Comparison of ENCODE assay signal across 7 cellular contexts in genomic region chr1:94925561-94926364, GRCh38. TPM values are rescaled to one million over a fixed set of nuclear protein-coding genes. Genes with fewer than 3 reads are reported as not detected.
DNase-seq lines count a peak whose midpoint lies in the region; ATAC-seq and TF ChIP-seq lines count a peak whose summit lies in the region.

No MANE protein-coding gene starts in this region.

- intact Hi-C loops in left ventricle myocardium superior (cut with micrococcal nuclease) = no loop called here

- no peak for TF ChIP-seq CTCF in GM12865 (IDR thresholded peaks at IDR 0.05; ENCODE audit: insufficient read depth, low read depth, low read length, missing control alignments)
- peak; percentile 25 for TF ChIP-seq CTCF in astrocyte of the cerebellum (IDR thresholded peaks at IDR 0.05; ENCODE audit: low read depth, low read length, missing control alignments)
- no peak for TF ChIP-seq CTCF in osteocyte (IDR thresholded peaks at IDR 0.05)

- DNase-seq in GM12865 (ENCODE audit: low read depth) (peak; percentile 18), NCI-H526 treated with DMSO at 0.1 percent for 48 hours (lab: John Stamatoyannopoulos, UW) (peak; percentile 81), astrocyte of the cerebellum (ENCODE audit: low read depth) (peak; percentile 98), left ventricle myocardium superior (peak; percentile 71), osteocyte (ENCODE audit: extremely low spot score, unreplicated experiment) (peak; percentile 87), GF-D8 (lab: John Stamatoyannopoulos, UW) (no peak)

- peaks cover 11% of the 10 kb centered on the region for H3K36me3 Mint-ChIP-seq in osteocyte (ENCODE audit: unreplicated experiment)

- H3K4me3 ChIP-seq in GM12865 (ENCODE audit: low read depth, low read length) (no peak overlapping the region; the same call in 1 of the 2 replicates), astrocyte of the cerebellum (ENCODE audit: low read depth, low read length) (peak overlapping the region; percentile 96)

- ATAC-seq in HG03066 (IDR thresholded peaks at IDR 0.05; ENCODE audit: low read depth, unreplicated experiment) (peak; percentile 37), left ventricle myocardium superior (peak; percentile 52)

- H3K4me3 Mint-ChIP-seq in osteocyte (ENCODE audit: unreplicated experiment) = peak overlapping the region; percentile 94

- peaks cover 70% of the 10 kb centered on the region for H3K4me1 Mint-ChIP-seq in osteocyte (ENCODE audit: unreplicated experiment)

- no peaks in the 10 kb centered on the region for H3K27me3 Mint-ChIP-seq in osteocyte (ENCODE audit: unreplicated experiment)

- no peaks in the 10 kb centered on the region for H3K9me3 Mint-ChIP-seq in osteocyte (ENCODE audit: unreplicated experiment)

- in situ Hi-C loops in astrocyte of the cerebellum (cut with HindIII; ENCODE audit: low sequenced_read_pairs) = no loop called here

- H3K27ac Mint-ChIP-seq in osteocyte (ENCODE audit: unreplicated experiment) = peak overlapping the region; percentile 98

RNA-seq across cellular contexts. Expression of gene CNN3, which starts 1.1 kb away (rescaled TPM):
- total RNA-seq in left ventricle myocardium superior (51.8 TPM), osteocyte (223 and 238 TPM in 2 replicates)
